ENCODE assay signal across 24 cellular contexts in genomic region chr12:105433804-105434203, GRCh38.
DNase-seq lines count a peak whose midpoint lies in the region; ATAC-seq, FAIRE-seq and TF ChIP-seq lines count a peak whose summit lies in the region.
"Had no signal": no experiment of that assay in that cellular context is flagged by ENCODE, and none has a peak within 500 bp of the region (broad histone marks: within the 10 kb centered on the region; RNA-seq: fewer than 3 reads in every experiment).

No MANE protein-coding gene starts in this region.

- peak; percentile 75 for DNase-seq in EL
- DNase-seq in NCI-H226, result peak; percentile 71
- DNase-seq in mammary epithelial cell, result peak; percentile 88
- no peak for DNase-seq in keratinocyte (ENCODE audit: low read depth, low spot score)
- no peak for DNase-seq in COLO829 (ENCODE audit: low spot score)
- no peak for DNase-seq in vagina (ENCODE audit: extremely low spot score in 2 of 2)
- no peak for DNase-seq in SKM-1 (lab: John Stamatoyannopoulos, UW; ENCODE audit: unreplicated experiment)
- DNase-seq: activated CD4-positive, alpha-beta T cell treated with anti-CD3 and anti-CD28 coated beads for 48 hours; activated naive CD8-positive, alpha-beta T cell treated with anti-CD3 and anti-CD28 coated beads for 36 hours; caudate nucleus; CD4-positive, CD25-positive, alpha-beta regulatory T cell; DMS153; H7; Kasumi-1; natural killer cell; NCI-H1105; NCI-H510A treated with DMSO at 0.1 percent for 48 hours; stimulated activated CD4-positive, alpha-beta T cell treated with anti-CD3 and anti-CD28 coated beads, Interleukin-1b, Interleukin-23, amount 100 ng/mL, for 48 hours; stimulated activated naive CD4-positive, alpha-beta T cell; T-helper 1 cell had no signal

- no peak for TF ChIP-seq POLR2A in vagina (IDR thresholded peaks at IDR 0.05)

- H4K20me1 ChIP-seq in mammary epithelial cell (ENCODE audit: insufficient read depth, low read length), result no peaks in the 10 kb centered on the region
- no peaks in the 10 kb centered on the region for H4K20me1 ChIP-seq in keratinocyte (ENCODE audit: control insufficient read depth, extremely low read depth, insufficient read depth, low read length)

- H3K27ac ChIP-seq in mammary epithelial cell (ENCODE audit: insufficient read depth, low read depth, low read length), result peak overlapping the region; percentile 60
- H3K27ac ChIP-seq in keratinocyte (ENCODE audit: control insufficient read depth, insufficient read depth, low read length), result peak overlapping the region; percentile 87
- no peak overlapping the region for H3K27ac ChIP-seq in vagina
- H3K27ac ChIP-seq: parathyroid adenoma, tibial nerve had no signal

- peak; percentile 93 for FAIRE-seq in keratinocyte (lab: Jason Lieb, UNC)
- FAIRE-seq: GM12891 had no signal

- no peaks in the 10 kb centered on the region for H3K9me3 ChIP-seq in mammary epithelial cell (replicated peaks; ENCODE audit: insufficient read depth, low read length)
- no peaks in the 10 kb centered on the region for H3K9me3 ChIP-seq in keratinocyte (ENCODE audit: control insufficient read depth, low read depth, low read length)
- H3K9me3 ChIP-seq in vagina, result no peaks in the 10 kb centered on the region
- H3K9me3 ChIP-seq: tibial nerve had no signal

- H3K27me3 ChIP-seq in mammary epithelial cell (ENCODE audit: insufficient read depth, low read length), result no peaks in the 10 kb centered on the region
- no peaks in the 10 kb centered on the region for H3K27me3 ChIP-seq in keratinocyte (ENCODE audit: control insufficient read depth, extremely low read depth, insufficient read depth, low read length)
- no peaks in the 10 kb centered on the region for H3K27me3 ChIP-seq in vagina
- H3K27me3 ChIP-seq: tibial nerve had no signal

- intact Hi-C loops in mammary epithelial cell (cut with micrococcal nuclease) (no loop called here), vagina (cut with DNase I) (no loop called here)

- peak overlapping the region; percentile 2 for H3K4me2 ChIP-seq in mammary epithelial cell (ENCODE audit: insufficient read depth, low read depth, low read length)
- H3K4me2 ChIP-seq in keratinocyte (ENCODE audit: control insufficient read depth, extremely low read depth, insufficient read depth, low read depth, low read length), result peak overlapping the region; percentile 66

- H3K9me1 ChIP-seq in keratinocyte (ENCODE audit: control insufficient read depth, extremely low read depth, insufficient read depth, low read length), result no peaks in the 10 kb centered on the region

- CTCF ChIA-PET in mammary epithelial cell (lab: Charles Lee; ENCODE audit: low non-redundant PET), result no interaction called here

- H3K9ac ChIP-seq in mammary epithelial cell (ENCODE audit: insufficient read depth, low read length) (no peak overlapping the region), keratinocyte (ENCODE audit: control insufficient read depth, extremely low read depth, insufficient read depth, low read length) (peak overlapping the region; percentile 42)
- H3K9ac ChIP-seq: parathyroid adenoma had no signal

- H2AFZ ChIP-seq in mammary epithelial cell (ENCODE audit: low read depth, low read length) (peak overlapping the region; percentile 43), keratinocyte (ENCODE audit: control insufficient read depth, low read length) (peak overlapping the region; percentile 56)
- H2AFZ ChIP-seq: parathyroid adenoma had no signal

- dilution Hi-C loops in mammary epithelial cell (cut with HindIII; ENCODE audit: low sequenced_read_pairs), result no loop called here
- dilution Hi-C loops in keratinocyte (cut with MboI; ENCODE audit: extremely low pct_ligation_motif_present, low sequenced_read_pairs), result no loop called here

- BruUV-seq in mammary epithelial cell (replicated peaks; lab: Mats Ljungman, UMichigan), result no TSS peak

- H3K4me1 ChIP-seq in mammary epithelial cell (ENCODE audit: insufficient read depth, low read length), result peaks cover 16% of the 10 kb centered on the region
- H3K4me1 ChIP-seq in keratinocyte (ENCODE audit: control insufficient read depth, extremely low read depth, insufficient read depth, low read length), result peaks cover 16% of the 10 kb centered on the region
- no peaks in the 10 kb centered on the region for H3K4me1 ChIP-seq in vagina
- H3K4me1 ChIP-seq: tibial nerve had no signal

- TF ChIP-seq CTCF in mammary epithelial cell (conservative IDR thresholded peaks at IDR 0.05 in 1 of 2, IDR thresholded peaks at IDR 0.05 in 1 of 2; ENCODE audit: extremely low read depth in 1 of 2, insufficient read depth in 1 of 2, low read depth in 1 of 2, low read length in 2 of 2) (no peak), keratinocyte (optimal IDR thresholded peaks at IDR 0.05 in 1 of 3, IDR thresholded peaks at IDR 0.05 in 1 of 3, conservative IDR thresholded peaks at IDR 0.05 in 1 of 3; ENCODE audit: extremely low read depth in 1 of 3, insufficient read depth in 2 of 3, low read length in 3 of 3) (no peak), vagina (IDR thresholded peaks at IDR 0.05) (no peak)

- in situ Hi-C loops in mammary epithelial cell (cut with MboI; ENCODE audit: low sequenced_read_pairs in 2 of 2), result no loop called here

- H3K79me2 ChIP-seq in mammary epithelial cell (ENCODE audit: insufficient read depth, low read length) (no peaks in the 10 kb centered on the region), keratinocyte (ENCODE audit: control insufficient read depth, insufficient read depth, low read length) (no peaks in the 10 kb centered on the region)
- H3K79me2 ChIP-seq: parathyroid adenoma had no signal

- ATAC-seq in GM19395 (IDR thresholded peaks at IDR 0.05; ENCODE audit: unreplicated experiment), result no peak
- ATAC-seq: natural killer cell had no signal

- H3K36me3 ChIP-seq in mammary epithelial cell (ENCODE audit: insufficient read depth, low read length), result no peaks in the 10 kb centered on the region
- no peaks in the 10 kb centered on the region for H3K36me3 ChIP-seq in keratinocyte (ENCODE audit: control insufficient read depth in 2 of 2, extremely low read depth in 1 of 2, insufficient read depth in 2 of 2, low read length in 2 of 2)
- H3K36me3 ChIP-seq in vagina, result no peaks in the 10 kb centered on the region
- H3K36me3 ChIP-seq: tibial nerve had no signal

- H3K4me3 ChIP-seq in mammary epithelial cell (replicated peaks in 1 of 3; ENCODE audit: insufficient read depth in 1 of 3, low read depth in 2 of 3, low read length in 3 of 3) (no peak overlapping the region), keratinocyte (ENCODE audit: control insufficient read depth in 2 of 3, extremely low read depth in 1 of 3, insufficient read depth in 2 of 3, low read depth in 1 of 3, low read length in 3 of 3) (peak overlapping the region in 1 of 3 experiments; percentile 28), vagina (no peak overlapping the region)
- H3K4me3 ChIP-seq: tibial nerve had no signal

Comparison
In these comparisons a context has a peak if more than half of its experiments do, and no peak if none do; other contexts are left out.
1. DNase-seq: peak in EL (single experiment), NCI-H226 (single experiment) and mammary epithelial cell (single experiment); none in keratinocyte (single experiment), COLO829 (single experiment), vagina (0 of 2) and SKM-1 (single experiment).